Comparison of ENCODE assay signal across 26 cellular contexts in the genomic region with DNA sequence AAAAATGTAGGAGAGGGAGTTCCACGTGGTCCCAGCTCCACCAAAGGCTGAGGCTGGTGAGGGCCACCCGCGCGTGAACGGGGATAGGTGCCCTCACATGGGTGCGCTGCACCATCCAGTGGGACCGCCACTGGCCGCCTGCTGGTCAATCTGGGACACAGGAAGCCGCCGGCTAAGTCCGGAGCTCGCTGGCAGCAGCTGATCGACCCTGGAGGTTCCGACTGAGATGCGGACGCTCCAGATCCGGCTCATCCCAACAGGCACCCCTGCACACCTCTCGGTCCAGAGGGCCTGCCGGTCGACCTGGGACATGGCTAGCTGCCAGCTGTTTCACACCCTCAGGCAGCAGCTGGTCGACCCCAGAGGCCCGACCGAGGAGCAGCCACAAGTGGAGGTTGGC.
"Had no signal": no experiment of that assay in that cellular context is flagged by ENCODE, and none has a peak within 500 bp of the region (broad histone marks: within the 10 kb centered on the region; RNA-seq: fewer than 3 reads in every experiment).

No MANE protein-coding gene starts in this region.

- H3K9ac ChIP-seq: KMS-11 had no signal

- H3K27ac ChIP-seq: brain microvascular endothelial cell, cardiac muscle cell, KMS-11, WERI-Rb-1 had no signal

- H3K27me3 ChIP-seq: brain microvascular endothelial cell, cardiac muscle cell had no signal

- H3K4me3 Mint-ChIP-seq: activated CD4-positive, alpha-beta memory T cell treated with anti-CD3 and anti-CD28 coated beads for 36 hours; activated CD4-positive, alpha-beta T cell treated with anti-CD3 and anti-CD28 coated beads, Interleukin-2, amount 10 ng/mL, durations not matched to agents 24 days and 14 days; activated naive CD4-positive, alpha-beta T cell treated with anti-CD3 and anti-CD28 coated beads, Interleukin-2, amount 10 ng/mL, durations not matched to agents 7 days and 5 days; activated naive CD8-positive, alpha-beta T cell; activated naive CD8-positive, alpha-beta T cell treated with anti-CD3 and anti-CD28 coated beads, Interleukin-2, amount 50 U/mL, for 24 hours; activated T-cell treated with anti-CD3 and anti-CD28 coated beads, Interleukin-2, amount 50 U/mL, for 4 hours; activated T-helper 1 cell treated with anti-CD3 and anti-CD28 coated beads, Interleukin-12 subunit alpha, Interleukin-12 subunit beta, Interleukin-2, Interleukin-4 antibody, amounts not matched to agents 30 ng/mL and 10 ng/mL and 1 ng/mL, durations not matched to agents 14 hours and 24 hours and 36 hours; central memory CD8-positive, alpha-beta T cell had no signal

- H3K27ac Mint-ChIP-seq: activated CD4-positive, alpha-beta memory T cell treated with anti-CD3 and anti-CD28 coated beads for 36 hours; activated CD4-positive, alpha-beta T cell treated with anti-CD3 and anti-CD28 coated beads, Interleukin-2, amount 10 ng/mL, durations not matched to agents 24 days and 14 days; activated naive CD4-positive, alpha-beta T cell treated with anti-CD3 and anti-CD28 coated beads, Interleukin-2, amount 10 ng/mL, durations not matched to agents 7 days and 5 days; activated naive CD8-positive, alpha-beta T cell; activated naive CD8-positive, alpha-beta T cell treated with anti-CD3 and anti-CD28 coated beads, Interleukin-2, amount 50 U/mL, for 24 hours; activated T-helper 1 cell treated with anti-CD3 and anti-CD28 coated beads, Interleukin-12 subunit alpha, Interleukin-12 subunit beta, Interleukin-2, Interleukin-4 antibody, amounts not matched to agents 30 ng/mL and 10 ng/mL and 1 ng/mL, durations not matched to agents 14 hours and 24 hours and 36 hours had no signal

- H3K36me3 Mint-ChIP-seq: activated CD4-positive, alpha-beta memory T cell treated with anti-CD3 and anti-CD28 coated beads for 36 hours; activated naive CD4-positive, alpha-beta T cell treated with anti-CD3 and anti-CD28 coated beads, Interleukin-2, amount 10 ng/mL, durations not matched to agents 7 days and 5 days; activated naive CD8-positive, alpha-beta T cell had no signal

- H3K27me3 Mint-ChIP-seq: activated CD4-positive, alpha-beta memory T cell treated with anti-CD3 and anti-CD28 coated beads for 36 hours; activated CD4-positive, alpha-beta T cell treated with anti-CD3 and anti-CD28 coated beads, Interleukin-2, amount 10 ng/mL, durations not matched to agents 24 days and 14 days; activated naive CD4-positive, alpha-beta T cell treated with anti-CD3 and anti-CD28 coated beads, Interleukin-2, amount 10 ng/mL, durations not matched to agents 7 days and 5 days had no signal

- ATAC-seq: activated naive CD8-positive, alpha-beta T cell treated with anti-CD3 and anti-CD28 coated beads, Interleukin-2, amount 50 U/mL, for 24 hours; activated T-cell treated with anti-CD3 and anti-CD28 coated beads, Interleukin-2, amount 50 U/mL, for 4 hours had no signal

- DNase-seq: activated CD4-positive, alpha-beta memory T cell treated with anti-CD3 and anti-CD28 coated beads for 36 hours; activated CD4-positive, alpha-beta T cell treated with anti-CD3 and anti-CD28 coated beads, Interleukin-2, amount 10 ng/mL, durations not matched to agents 24 days and 14 days; activated CD8-positive, alpha-beta memory T cell treated with anti-CD3 and anti-CD28 coated beads, Interleukin-2, amount 50 U/mL, for 4 hours; activated gamma-delta T cell treated with Interleukin-2 at 50 U/mL for 16 hours; activated naive CD4-positive, alpha-beta T cell treated with anti-CD3 and anti-CD28 coated beads, Interleukin-2, amount 10 ng/mL, durations not matched to agents 7 days and 5 days; activated naive CD8-positive, alpha-beta T cell treated with anti-CD3 and anti-CD28 coated beads, Interleukin-2, amount 50 U/mL, for 24 hours; activated T-cell treated with anti-CD3 and anti-CD28 coated beads for 4 hours; activated T-cell treated with anti-CD3 and anti-CD28 coated beads, Interleukin-2, amount 50 U/mL, for 4 hours; anterior cingulate cortex; brain microvascular endothelial cell; NCI-H1092 treated with DMSO at 0.1 percent for 48 hours; NCI-H1417; NCI-H187 treated with DMSO at 0.1 percent for 48 hours; NCI-H2081; NCI-H345; NCI-H526; NCI-H748 treated with DMSO at 0.1 percent for 48 hours; NK-92 treated with Interleukin-12 subunit alpha and Interleukin-12 subunit beta, amount 100 ng/mL, for 24 hours; Right ventricle myocardium superior; T1000; WERI-Rb-1 had no signal

- H3K4me3 ChIP-seq: cardiac muscle cell had no signal

- H3K36me3 ChIP-seq: brain microvascular endothelial cell, cardiac muscle cell, WERI-Rb-1 had no signal

- H3K4me1 Mint-ChIP-seq: activated CD4-positive, alpha-beta T cell treated with anti-CD3 and anti-CD28 coated beads, Interleukin-2, amount 10 ng/mL, durations not matched to agents 24 days and 14 days; activated naive CD4-positive, alpha-beta T cell treated with anti-CD3 and anti-CD28 coated beads, Interleukin-2, amount 10 ng/mL, durations not matched to agents 7 days and 5 days; activated naive CD8-positive, alpha-beta T cell treated with anti-CD3 and anti-CD28 coated beads, Interleukin-2, amount 50 U/mL, for 24 hours; central memory CD8-positive, alpha-beta T cell had no signal
